In the genomic region with DNA sequence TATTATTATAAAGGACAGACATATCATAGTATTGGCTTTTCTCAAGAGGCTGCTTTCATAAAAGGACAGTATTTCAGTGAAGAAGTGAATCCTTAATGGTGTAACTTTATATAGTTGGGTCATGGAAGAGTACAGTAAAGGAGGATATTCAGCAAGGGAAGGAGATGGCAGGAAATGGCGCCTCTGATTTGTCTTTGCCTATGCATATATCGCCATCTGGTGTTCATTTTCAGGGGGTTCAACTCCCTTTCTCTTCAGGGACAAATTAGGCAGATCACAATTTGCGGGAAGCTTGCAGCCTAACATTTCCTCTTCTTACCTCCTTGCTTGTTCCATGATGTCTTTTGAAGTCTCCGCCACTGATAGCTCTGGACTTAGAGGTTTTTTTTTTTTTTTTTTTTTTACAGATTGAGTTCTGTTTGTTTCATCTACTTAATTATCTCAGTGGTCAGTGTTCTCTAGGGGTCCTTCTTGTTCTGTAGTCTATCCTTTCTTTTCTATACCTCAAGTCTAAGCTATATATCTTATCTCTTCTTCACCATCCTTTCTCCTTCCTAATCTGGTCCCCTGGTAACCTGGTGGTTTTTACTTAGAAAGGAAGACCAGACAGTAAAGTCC, we compare ENCODE assay signal across 8 cellular contexts.
DNase-seq lines count a peak whose midpoint lies in the region; ATAC-seq lines count a peak whose summit lies in the region.

No MANE protein-coding gene starts in this region.

- no peak overlapping the region for H3K27ac ChIP-seq in caudate nucleus (ENCODE audit: low read depth, low read length)

- DNase-seq in COR-L47 (lab: John Stamatoyannopoulos, UW): peak; percentile 72
- peak; percentile 80 for DNase-seq in NCI-H1694 (lab: John Stamatoyannopoulos, UW)
- DNase-seq in SW480 (ENCODE audit: low spot score): peak; percentile 77
- peak in 34 of 61 donors; percentile 3 to 85 (median 35) for DNase-seq in caudate nucleus (lab: John Stamatoyannopoulos, UW)
- peak; percentile 71 for DNase-seq in islet precursor cell
- peak; percentile 9 for DNase-seq in stimulated activated CD8-positive, alpha-beta memory T cell treated with anti-CD3 and anti-CD28 coated beads, Interleukin-15, amount 100 ng/mL, for 1 hour (ENCODE audit: low read depth)

- ATAC-seq in GM21529 (IDR thresholded peaks at IDR 0.05; ENCODE audit: unreplicated experiment): peak; percentile 66
- ATAC-seq in HG03460 (IDR thresholded peaks at IDR 0.05; ENCODE audit: unreplicated experiment): no peak

Comparison
In these comparisons a context has a peak if more than half of its experiments do, and no peak if none do; other contexts are left out.
1. DNase-seq: peak in every context shown above with its lines; median percentile 80 in NCI-H1694; 77 in SW480; 72 in COR-L47; 71 in islet precursor cell; 35 in caudate nucleus; 9 in stimulated activated CD8-positive, alpha-beta memory T cell treated with anti-CD3 and anti-CD28 coated beads, Interleukin-15, amount 100 ng/mL, for 1 hour.